8 cellular contexts compared by ENCODE assay signal in genomic region chr10:43265799-43266721, GRCh38. TPM values are rescaled to one million over a fixed set of nuclear protein-coding genes. Genes with fewer than 3 reads are reported as not detected.
A peak's percentile ranks its signal among the peaks of the same experiment; 100 is the strongest.
DNase-seq lines count a peak whose midpoint lies in the region; ATAC-seq and TF ChIP-seq lines count a peak whose summit lies in the region.

No MANE protein-coding gene starts in this region.

- H3K27me3 Mint-ChIP-seq in glutamatergic neuron (ENCODE audit: unreplicated experiment): peaks cover 15% of the 10 kb centered on the region

- H3K4me3 ChIP-seq in HUES6 (ENCODE audit: low read depth, low read length): peak overlapping the region; percentile 65

- DNase-seq in AG08396 (ENCODE audit: low spot score) (peak; percentile 41), glutamatergic neuron (no peak), renal cortical epithelial cell (ENCODE audit: low read depth) (peak; percentile 8), SIG-M5 treated with dmso at 0.1 percent for 504 hours (lab: John Stamatoyannopoulos, UW; ENCODE audit: unreplicated experiment) (no peak)
- DNase-seq in activated T-cell treated with anti-CD3 and anti-CD28 coated beads, Interleukin-2, amount 50 U/mL, for 48 hours: peak; percentile 44 to 54
- DNase-seq in activated CD4-positive, CD25-positive, alpha-beta regulatory T cell treated with anti-CD3 and anti-CD28 coated beads, Interleukin-2, amount 50 U/mL, for 72 hours: no peak

- no peak for ATAC-seq in HG03095 (IDR thresholded peaks at IDR 0.05; ENCODE audit: unreplicated experiment)

- TF ChIP-seq CTCF in glutamatergic neuron (IDR thresholded peaks at IDR 0.05; ENCODE audit: partially characterized antibody, unreplicated experiment): no peak

- H3K4me3 Mint-ChIP-seq in glutamatergic neuron (ENCODE audit: unreplicated experiment): peak overlapping the region; percentile 57

- H3K36me3 ChIP-seq in HUES6 (ENCODE audit: control insufficient read depth, insufficient read depth, low read length): no peaks in the 10 kb centered on the region

- H3K9me3 ChIP-seq in HUES6 (ENCODE audit: control insufficient read depth, insufficient read depth, low read depth, low read length): no peaks in the 10 kb centered on the region

- no peak overlapping the region for H3K27ac Mint-ChIP-seq in glutamatergic neuron (ENCODE audit: unreplicated experiment)

- H3K36me3 Mint-ChIP-seq in glutamatergic neuron (ENCODE audit: unreplicated experiment): no peaks in the 10 kb centered on the region

- H3K9ac ChIP-seq in HUES6 (ENCODE audit: low read length): peak overlapping the region; percentile 31

- H3K4me1 ChIP-seq in HUES6 (ENCODE audit: control insufficient read depth, insufficient read depth, low read length): peaks cover 7% of the 10 kb centered on the region; the same call in 1 of the 2 replicates

- H3K4me1 Mint-ChIP-seq in glutamatergic neuron (ENCODE audit: low read depth, unreplicated experiment): peaks cover 6% of the 10 kb centered on the region

- H3K27ac ChIP-seq in HUES6 (ENCODE audit: low read depth, low read length): no peak overlapping the region

- H3K27me3 ChIP-seq in HUES6 (ENCODE audit: control insufficient read depth, insufficient read depth, low read length): peaks cover 79% of the 10 kb centered on the region

- H3K9me3 Mint-ChIP-seq in glutamatergic neuron (ENCODE audit: unreplicated experiment): peaks cover 3% of the 10 kb centered on the region

RNA-seq across cellular contexts. Expression of gene RASGEF1A, which starts 0.8 kb away (rescaled TPM):
- total RNA-seq in glutamatergic neuron (ENCODE audit: unreplicated experiment): 5.7 TPM
- total RNA-seq in renal cortical epithelial cell: under 0.01 and 2.0 TPM in 2 replicates

Comparison
In these comparisons a context has a peak if more than half of its experiments do, and no peak if none do; other contexts are left out.
1. DNase-seq: peak in AG08396 (single experiment), activated T-cell treated with anti-CD3 and anti-CD28 coated beads, Interleukin-2, amount 50 U/mL, for 48 hours (2 of 2) and renal cortical epithelial cell (single experiment); none in glutamatergic neuron (single experiment), activated CD4-positive, CD25-positive, alpha-beta regulatory T cell treated with anti-CD3 and anti-CD28 coated beads, Interleukin-2, amount 50 U/mL, for 72 hours (single experiment) and SIG-M5 treated with dmso at 0.1 percent for 504 hours (single experiment).